Comparison of ENCODE assay signal across 1 cellular context in the genomic region with DNA sequence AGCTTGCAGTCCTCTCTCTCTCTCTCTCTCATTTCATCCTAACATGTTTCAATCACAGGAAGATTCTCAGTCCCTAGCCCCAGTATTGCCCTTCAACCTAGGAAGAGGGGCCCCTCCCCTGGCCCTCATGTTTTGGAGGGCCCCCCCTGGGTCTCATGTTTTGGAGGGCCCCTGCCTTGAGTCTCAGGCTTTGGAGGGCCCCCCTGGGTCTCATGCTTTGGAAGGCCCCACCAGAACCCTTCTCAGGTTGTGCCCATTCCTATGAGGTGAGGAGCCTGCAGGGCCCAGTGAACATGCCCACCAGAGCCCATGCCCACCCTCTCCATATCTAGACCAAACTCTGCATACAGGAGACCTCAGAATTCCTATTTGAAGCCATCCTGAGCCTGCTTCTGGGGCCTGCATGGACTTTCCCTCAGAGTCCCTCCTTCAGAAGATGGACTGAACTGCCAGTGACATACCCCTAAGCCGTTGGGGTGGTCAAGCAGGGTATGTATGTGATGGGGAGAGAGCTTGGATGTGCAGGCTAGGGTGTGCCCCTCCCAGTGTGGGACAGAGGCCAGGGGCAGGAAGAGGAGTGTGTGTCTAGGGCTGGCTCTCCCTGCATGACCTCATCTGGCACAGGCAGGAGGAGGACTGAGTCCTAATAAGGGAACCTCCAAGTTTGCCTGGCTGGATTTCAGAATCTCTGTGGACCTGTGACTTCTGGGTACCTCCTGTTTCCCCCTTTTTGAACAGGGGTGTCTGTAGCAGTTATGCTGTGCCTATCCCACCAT.
TF ChIP-seq lines count a peak whose summit lies in the region.

No MANE protein-coding gene starts in this region.

TF ChIP-seq in HepG2, 621 proteins besides CTCF, POLR2A, EP300 and RAD21:
- TF ChIP-seq GATAD1 (CRISPR knock-in tag; IDR thresholded peaks at IDR 0.05) (no peak), RXRB (CRISPR knock-in tag; IDR thresholded peaks at IDR 0.05; ENCODE audit: borderline replicate concordance) (0 out of 2 replicates have a peak, but pooled peaks have one; percentile 15)
- TF ChIP-seq, protein P1, sequence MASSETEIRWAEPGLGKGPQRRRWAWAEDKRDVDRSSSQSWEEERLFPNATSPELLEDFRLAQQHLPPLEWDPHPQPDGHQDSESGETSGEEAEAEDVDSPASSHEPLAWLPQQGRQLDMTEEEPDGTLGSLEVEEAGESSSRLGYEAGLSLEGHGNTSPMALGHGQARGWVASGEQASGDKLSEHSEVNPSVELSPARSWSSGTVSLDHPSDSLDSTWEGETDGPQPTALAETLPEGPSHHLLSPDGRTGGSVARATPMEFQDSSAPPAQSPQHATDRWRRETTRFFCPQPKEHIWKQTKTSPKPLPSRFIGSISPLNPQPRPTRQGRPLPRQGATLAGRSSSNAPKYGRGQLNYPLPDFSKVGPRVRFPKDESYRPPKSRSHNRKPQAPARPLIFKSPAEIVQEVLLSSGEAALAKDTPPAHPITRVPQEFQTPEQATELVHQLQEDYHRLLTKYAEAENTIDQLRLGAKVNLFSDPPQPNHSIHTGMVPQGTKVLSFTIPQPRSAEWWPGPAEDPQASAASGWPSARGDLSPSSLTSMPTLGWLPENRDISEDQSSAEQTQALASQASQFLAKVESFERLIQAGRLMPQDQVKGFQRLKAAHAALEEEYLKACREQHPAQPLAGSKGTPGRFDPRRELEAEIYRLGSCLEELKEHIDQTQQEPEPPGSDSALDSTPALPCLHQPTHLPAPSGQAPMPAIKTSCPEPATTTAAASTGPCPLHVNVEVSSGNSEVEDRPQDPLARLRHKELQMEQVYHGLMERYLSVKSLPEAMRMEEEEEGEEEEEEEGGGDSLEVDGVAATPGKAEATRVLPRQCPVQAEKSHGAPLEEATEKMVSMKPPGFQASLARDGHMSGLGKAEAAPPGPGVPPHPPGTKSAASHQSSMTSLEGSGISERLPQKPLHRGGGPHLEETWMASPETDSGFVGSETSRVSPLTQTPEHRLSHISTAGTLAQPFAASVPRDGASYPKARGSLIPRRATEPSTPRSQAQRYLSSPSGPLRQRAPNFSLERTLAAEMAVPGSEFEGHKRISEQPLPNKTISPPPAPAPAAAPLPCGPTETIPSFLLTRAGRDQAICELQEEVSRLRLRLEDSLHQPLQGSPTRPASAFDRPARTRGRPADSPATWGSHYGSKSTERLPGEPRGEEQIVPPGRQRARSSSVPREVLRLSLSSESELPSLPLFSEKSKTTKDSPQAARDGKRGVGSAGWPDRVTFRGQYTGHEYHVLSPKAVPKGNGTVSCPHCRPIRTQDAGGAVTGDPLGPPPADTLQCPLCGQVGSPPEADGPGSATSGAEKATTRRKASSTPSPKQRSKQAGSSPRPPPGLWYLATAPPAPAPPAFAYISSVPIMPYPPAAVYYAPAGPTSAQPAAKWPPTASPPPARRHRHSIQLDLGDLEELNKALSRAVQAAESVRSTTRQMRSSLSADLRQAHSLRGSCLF (CRISPR knock-in tag; IDR thresholded peaks at IDR 0.05; ENCODE audit: borderline replicate concordance), result no peak
- TF ChIP-seq, protein P2, sequence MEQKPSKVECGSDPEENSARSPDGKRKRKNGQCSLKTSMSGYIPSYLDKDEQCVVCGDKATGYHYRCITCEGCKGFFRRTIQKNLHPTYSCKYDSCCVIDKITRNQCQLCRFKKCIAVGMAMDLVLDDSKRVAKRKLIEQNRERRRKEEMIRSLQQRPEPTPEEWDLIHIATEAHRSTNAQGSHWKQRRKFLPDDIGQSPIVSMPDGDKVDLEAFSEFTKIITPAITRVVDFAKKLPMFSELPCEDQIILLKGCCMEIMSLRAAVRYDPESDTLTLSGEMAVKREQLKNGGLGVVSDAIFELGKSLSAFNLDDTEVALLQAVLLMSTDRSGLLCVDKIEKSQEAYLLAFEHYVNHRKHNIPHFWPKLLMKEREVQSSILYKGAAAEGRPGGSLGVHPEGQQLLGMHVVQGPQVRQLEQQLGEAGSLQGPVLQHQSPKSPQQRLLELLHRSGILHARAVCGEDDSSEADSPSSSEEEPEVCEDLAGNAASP (CRISPR knock-in tag; IDR thresholded peaks at IDR 0.05; ENCODE audit: borderline replicate concordance), result peak; percentile 25; the same call in 1 of the 2 replicates
